ENCODE assay signal across 11 cellular contexts in the genomic region with DNA sequence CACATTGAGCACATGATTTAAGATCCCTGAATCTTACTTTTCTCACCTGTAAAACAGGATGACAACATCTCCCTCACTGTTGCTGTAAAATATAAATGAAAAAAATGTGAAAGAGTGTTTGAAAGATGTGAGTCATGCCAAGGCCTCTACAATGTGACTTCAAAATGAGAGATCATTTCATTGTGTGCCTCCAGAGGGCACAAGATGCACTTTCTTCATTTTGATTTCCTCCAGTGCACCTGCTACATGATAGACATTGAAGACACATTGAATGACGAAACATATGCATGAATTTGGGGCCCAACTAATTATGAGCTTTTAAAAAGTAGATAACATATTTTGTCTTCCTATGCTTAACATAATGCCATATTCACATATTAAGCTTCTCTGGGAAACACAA.
DNase-seq lines count a peak whose midpoint lies in the region; ATAC-seq and TF ChIP-seq lines count a peak whose summit lies in the region.
"Had no signal": no experiment of that assay in that cellular context is flagged by ENCODE, and none has a peak within 500 bp of the region (broad histone marks: within the 10 kb centered on the region; RNA-seq: fewer than 3 reads in every experiment).

No MANE protein-coding gene starts in this region.

- H4K20me1 ChIP-seq in DOHH2 (ENCODE audit: control insufficient read depth, insufficient read depth, low read depth, low read length), result no peaks in the 10 kb centered on the region

- no peaks in the 10 kb centered on the region for H3K36me3 ChIP-seq in DOHH2 (ENCODE audit: control insufficient read depth, low read length)
- H3K36me3 ChIP-seq: lower lobe of right lung had no signal

- H3K9me2 ChIP-seq in DOHH2 (replicated peaks; ENCODE audit: control insufficient read depth, low read length), result no peaks in the 10 kb centered on the region

- H3K4me3 ChIP-seq in DOHH2 (ENCODE audit: low read length), result no peak overlapping the region
- H3K4me3 ChIP-seq: lower lobe of right lung, SK-N-MC had no signal

- ATAC-seq in HG02885 (IDR thresholded peaks at IDR 0.05; ENCODE audit: poor library complexity, unreplicated experiment), result no peak
- ATAC-seq: lower lobe of right lung had no signal

- H3K4me2 ChIP-seq in DOHH2 (ENCODE audit: low read length), result no peak overlapping the region

- H3K9me3 ChIP-seq in DOHH2 (ENCODE audit: control insufficient read depth, insufficient read depth, low read length), result no peaks in the 10 kb centered on the region
- H3K9me3 ChIP-seq: lower lobe of right lung had no signal

- no peaks in the 10 kb centered on the region for H3K4me1 ChIP-seq in DOHH2 (ENCODE audit: control insufficient read depth, low read length)
- H3K4me1 ChIP-seq: lower lobe of right lung had no signal

- no peaks in the 10 kb centered on the region for H3K27me3 ChIP-seq in DOHH2 (ENCODE audit: control insufficient read depth, low read length)

- H3K79me2 ChIP-seq in DOHH2 (ENCODE audit: control insufficient read depth, low read length), result no peaks in the 10 kb centered on the region

- no peaks in the 10 kb centered on the region for H3F3A ChIP-seq in DOHH2 (ENCODE audit: control insufficient read depth, insufficient read depth)

- no peak overlapping the region for H3K27ac ChIP-seq in DOHH2 (ENCODE audit: low read depth, low read length)
- H3K27ac ChIP-seq: lower lobe of right lung, SK-N-MC had no signal

- TF ChIP-seq CTCF in DOHH2 (IDR thresholded peaks at IDR 0.05; ENCODE audit: low read depth, low read length, poor library complexity, severe bottlenecking), result peak; percentile 25

- DNase-seq in Kasumi-1 (lab: John Stamatoyannopoulos, UW) (peak; percentile 1 to 52), amniotic epithelial cell (ENCODE audit: low read depth) (peak; percentile 58), left kidney (ENCODE audit: low read depth, low spot score) (peak; percentile 5), mesenteric fat pad (ENCODE audit: low spot score) (no peak), DMS153 treated with DMSO at 0.1 percent for 48 hours (lab: John Stamatoyannopoulos, UW; ENCODE audit: unreplicated experiment) (no peak), COLO668 (lab: John Stamatoyannopoulos, UW; ENCODE audit: unreplicated experiment) (no peak)
- DNase-seq: lower lobe of right lung; stimulated activated CD4-positive, alpha-beta T cell treated with anti-CD3 and anti-CD28 coated beads, Interleukin-2, amount 100 ng/mL, for 24 hours had no signal

Comparison
In these comparisons a context has a peak if more than half of its experiments do, and no peak if none do; other contexts are left out.
1. DNase-seq: peak in Kasumi-1 (2 of 2), amniotic epithelial cell (single experiment) and left kidney (single experiment); none in mesenteric fat pad (single experiment), DMS153 treated with DMSO at 0.1 percent for 48 hours (single experiment) and COLO668 (single experiment).